ENCODE assay signal across 24 cellular contexts in the genomic region with DNA sequence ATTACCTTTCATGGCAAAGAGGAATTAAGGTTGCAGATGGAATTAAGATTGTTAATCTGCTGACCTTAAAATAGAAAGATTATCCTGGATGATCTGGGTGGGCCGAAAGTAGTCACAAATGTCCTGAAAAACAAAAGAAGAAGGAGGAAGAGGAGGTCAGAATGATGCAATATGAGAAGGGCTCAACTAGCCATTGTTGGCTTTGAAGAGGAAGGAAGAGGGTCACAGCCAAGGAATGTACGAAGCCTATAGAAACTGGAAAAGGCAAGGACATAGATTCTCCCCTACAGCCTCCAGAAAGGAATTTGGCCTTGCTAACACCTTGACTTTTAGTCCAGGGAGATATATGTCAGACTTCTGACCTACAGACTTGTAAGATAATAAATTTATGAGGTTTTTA. TPM values are rescaled to one million over a fixed set of nuclear protein-coding genes. Genes with fewer than 3 reads are reported as not detected.
DNase-seq lines count a peak whose midpoint lies in the region; ATAC-seq and TF ChIP-seq lines count a peak whose summit lies in the region.
"Had no signal": no experiment of that assay in that cellular context is flagged by ENCODE, and none has a peak within 500 bp of the region (broad histone marks: within the 10 kb centered on the region; RNA-seq: fewer than 3 reads in every experiment).

No MANE protein-coding gene starts in this region.

- H3K9ac ChIP-seq in BLaER1 treated with 17β-estradiol and CSF1 and Interleukin-3, amounts not matched to agents 10 nM and 100 nM = no peak overlapping the region
- no peak overlapping the region for H3K9ac ChIP-seq in SK-N-SH

- POLR2A ChIA-PET in SK-N-SH (lab: Yijun Ruan, JAX) = interaction anchor here (0.6 kb wide), 1 partner anchor 370 kb away, joined by 3 read pairs; no protein-coding TSS in a partner anchor

- CTCF ChIA-PET in SK-N-SH (lab: Yijun Ruan, JAX) = no interaction called here

- no peaks in the 10 kb centered on the region for H3K36me3 ChIP-seq in BLaER1 treated with 17β-estradiol and CSF1 and Interleukin-3, amounts not matched to agents 10 nM and 100 nM
- H3K36me3 ChIP-seq in SK-N-SH (replicated peaks in 1 of 2; ENCODE audit: control insufficient read depth in 1 of 2, insufficient read depth in 2 of 2, low read length in 1 of 2) = no peaks in the 10 kb centered on the region
- H3K36me3 ChIP-seq: HAP-1, MG63, SJCRH30 had no signal

- H3K79me2 ChIP-seq in SK-N-SH (ENCODE audit: insufficient read depth) = no peaks in the 10 kb centered on the region

- no peaks in the 10 kb centered on the region for H3K36me3 Mint-ChIP-seq in endothelial cell (ENCODE audit: low read depth, unreplicated experiment)
- H3K36me3 Mint-ChIP-seq in T-helper 17 cell (ENCODE audit: low read depth) = peaks cover 2% of the 10 kb centered on the region
- H3K36me3 Mint-ChIP-seq: CD4-positive, CD25-positive, alpha-beta regulatory T cell had no signal

- no peaks in the 10 kb centered on the region for H3F3A ChIP-seq in SK-N-SH (replicated peaks; ENCODE audit: insufficient read depth)

- no peaks in the 10 kb centered on the region for H3K9me3 Mint-ChIP-seq in endothelial cell (ENCODE audit: unreplicated experiment)
- H3K9me3 Mint-ChIP-seq: GM23338 had no signal

- H3K9me3 ChIP-seq in BLaER1 treated with 17β-estradiol and CSF1 and Interleukin-3, amounts not matched to agents 10 nM and 100 nM (replicated peaks in 1 of 11) = peaks cover 4 to 8% (median 7%) of the 10 kb centered on the region in 11 experiments; a peak in 14 of 22 replicates
- no peaks in the 10 kb centered on the region for H3K9me3 ChIP-seq in SK-N-SH
- no peaks in the 10 kb centered on the region for H3K9me3 ChIP-seq in T-helper 17 cell (ENCODE audit: control insufficient read depth, low read length, poor library complexity, severe bottlenecking)

- H3K4me2 ChIP-seq in BLaER1 treated with 17β-estradiol and CSF1 and Interleukin-3, amounts not matched to agents 10 nM and 100 nM = peak overlapping the region in 6 of 11 experiments; percentile 22 to 73 (median 58); a peak in 11 of 22 replicates
- no peak overlapping the region for H3K4me2 ChIP-seq in SK-N-SH
- H3K4me2 ChIP-seq: GM23338 had no signal

- TF ChIP-seq RAD21 in SK-N-SH (IDR thresholded peaks at IDR 0.05; ENCODE audit: low read length) = no peak

- H3K9me2 ChIP-seq in SK-N-SH = no peaks in the 10 kb centered on the region

- H3K27me3 ChIP-seq in BLaER1 treated with 17β-estradiol and CSF1 and Interleukin-3, amounts not matched to agents 10 nM and 100 nM = no peaks in the 10 kb centered on the region
- peaks cover 16% of the 10 kb centered on the region for H3K27me3 ChIP-seq in SK-N-SH (ENCODE audit: insufficient read depth)
- H3K27me3 ChIP-seq: SJCRH30 had no signal

- H4K20me1 ChIP-seq in BLaER1 treated with 17β-estradiol and CSF1 and Interleukin-3, amounts not matched to agents 10 nM and 100 nM = no peaks in the 10 kb centered on the region
- no peaks in the 10 kb centered on the region for H4K20me1 ChIP-seq in SK-N-SH (ENCODE audit: insufficient read depth)

- TF ChIP-seq EP300 in SK-N-SH (IDR thresholded peaks at IDR 0.05; ENCODE audit: borderline replicate concordance in 1 of 2, low read depth in 1 of 2, low read length in 1 of 2) = no peak

- H3K27ac Mint-ChIP-seq in endothelial cell (ENCODE audit: unreplicated experiment) (peak overlapping the region; percentile 74), T-helper 17 cell (no peak overlapping the region)
- H3K27ac Mint-ChIP-seq: CD4-positive, CD25-positive, alpha-beta regulatory T cell; GM23338 had no signal

- peak overlapping the region in 4 of 11 experiments; percentile 1 to 38 (median 21); a peak in 5 of 22 replicates for H3K27ac ChIP-seq in BLaER1 treated with 17β-estradiol and CSF1 and Interleukin-3, amounts not matched to agents 10 nM and 100 nM
- H3K27ac ChIP-seq in SK-N-SH (ENCODE audit: low read depth in 2 of 2, low read length in 1 of 2) = no peak overlapping the region
- H3K27ac ChIP-seq: SJCRH30 had no signal

- no peak for TF ChIP-seq CTCF in endothelial cell (IDR thresholded peaks at IDR 0.05; ENCODE audit: unreplicated experiment)
- no peak for TF ChIP-seq CTCF in SK-N-SH (IDR thresholded peaks at IDR 0.05)

- H2AFZ ChIP-seq in SK-N-SH (ENCODE audit: low read depth) = no peak overlapping the region
- H2AFZ ChIP-seq: GM23338 had no signal

- H3K27me3 Mint-ChIP-seq in endothelial cell (ENCODE audit: unreplicated experiment) (peaks cover 1% of the 10 kb centered on the region), T-helper 17 cell (peaks cover 25% of the 10 kb centered on the region)

- peaks cover 3% of the 10 kb centered on the region for H3K4me1 Mint-ChIP-seq in endothelial cell (ENCODE audit: unreplicated experiment)
- peaks cover 3% of the 10 kb centered on the region for H3K4me1 Mint-ChIP-seq in T-helper 17 cell
- H3K4me1 Mint-ChIP-seq: CD4-positive, CD25-positive, alpha-beta regulatory T cell; GM23338 had no signal

- DNase-seq in MV-4-11 (lab: John Stamatoyannopoulos, UW) (peak; percentile 71), SKM-1 treated with dmso at 0.1 percent for 144 hours (lab: John Stamatoyannopoulos, UW; ENCODE audit: unreplicated experiment) (peak; percentile 64), endothelial cell (ENCODE audit: low spot score) (no peak), SK-N-SH (no peak), T-helper 17 cell (no peak)
- DNase-seq: 8988T; CD4-positive, CD25-positive, alpha-beta regulatory T cell; DMS53; KG1; MG63; NCI-H1092 treated with DMSO at 0.1 percent for 48 hours; NCI-H1436; NCI-H187 treated with DMSO at 0.1 percent for 48 hours; NCI-H2107; NCI-H446; NCI-H524 treated with DMSO at 0.1 percent for 48 hours; SJCRH30; T-helper 1 cell had no signal

- 30% methylated on average over 2 of the region's 2 CpGs for WGBS in SK-N-SH (ENCODE audit: low lambda C conversion rate)

- H3K4me3 Mint-ChIP-seq in endothelial cell (ENCODE audit: unreplicated experiment) = no peak overlapping the region
- H3K4me3 Mint-ChIP-seq in T-helper 17 cell = no peak overlapping the region
- H3K4me3 Mint-ChIP-seq: CD4-positive, CD25-positive, alpha-beta regulatory T cell; GM23338 had no signal

- no peak overlapping the region for H3K4me3 ChIP-seq in BLaER1 treated with 17β-estradiol and CSF1 and Interleukin-3, amounts not matched to agents 10 nM and 100 nM
- H3K4me3 ChIP-seq in SK-N-SH (ENCODE audit: low read depth in 2 of 2, low read length in 1 of 2) = no peak overlapping the region
- H3K4me3 ChIP-seq: GM23338, HAP-1, MG63, SJCRH30 had no signal

- ATAC-seq in GM21529 (IDR thresholded peaks at IDR 0.05; ENCODE audit: unreplicated experiment) (no peak), GM18870 (IDR thresholded peaks at IDR 0.05; ENCODE audit: unreplicated experiment) (no peak), T-helper 17 cell (no peak)
- ATAC-seq: GM23338 had no signal

- peaks cover 0 to 25% (median 4%) of the 10 kb centered on the region in 10 experiments; a peak in 9 of 20 replicates for H3K4me1 ChIP-seq in BLaER1 treated with 17β-estradiol and CSF1 and Interleukin-3, amounts not matched to agents 10 nM and 100 nM
- H3K4me1 ChIP-seq in SK-N-SH (ENCODE audit: control insufficient read depth in 1 of 2, insufficient read depth in 2 of 2, low read depth in 1 of 2, low read length in 1 of 2) = no peaks in the 10 kb centered on the region
- H3K4me1 ChIP-seq: SJCRH30 had no signal

TF ChIP-seq in SK-N-SH, 30 proteins besides CTCF, POLR2A, EP300 and RAD21:
- no peak for TF ChIP-seq JUND (IDR thresholded peaks at IDR 0.05)
- TF ChIP-seq POLR2AphosphoS5 (IDR thresholded peaks at IDR 0.05; ENCODE audit: low read depth, low read length) = no peak
- TF ChIP-seq RFX5 (IDR thresholded peaks at IDR 0.05; ENCODE audit: low read length) = no peak
- TF ChIP-seq RCOR1 (IDR thresholded peaks at IDR 0.05; ENCODE audit: low read length) = no peak
- no peak for TF ChIP-seq IRF3 (IDR thresholded peaks at IDR 0.05; ENCODE audit: low read depth, low read length)
- TF ChIP-seq RXRA (IDR thresholded peaks at IDR 0.05; ENCODE audit: borderline replicate concordance, low read depth) = no peak
- no peak for TF ChIP-seq TCF12 (IDR thresholded peaks at IDR 0.05)

RNA-seq across cellular contexts. Expression of gene FMOD, which starts 39.4 kb away (rescaled TPM):
- total RNA-seq in endothelial cell (ENCODE audit: unreplicated experiment) (not detected), T-helper 17 cell (not detected)
- not detected in 2 replicates for polyA plus RNA-seq in SK-N-SH (2012; rRNA removed)
- polyA plus RNA-seq in SK-N-SH (2012; cell fraction: cytosol; rRNA removed) = not detected in 2 replicates
- polyA plus RNA-seq in SK-N-SH (2012; cell fraction: nucleus; rRNA removed) = 0.02 TPM in 1 of 2 replicates, not detected in the other
- total RNA-seq: CD4-positive, CD25-positive, alpha-beta regulatory T cell; G401 had no signal
- polyA plus RNA-seq: CD4-positive, CD25-positive, alpha-beta regulatory T cell had no signal

Comparison
In these comparisons a context has a peak if more than half of its experiments do, and no peak if none do; other contexts are left out.
1. DNase-seq: peak in MV-4-11 (single experiment) and SKM-1 treated with dmso at 0.1 percent for 144 hours (single experiment); none in endothelial cell (single experiment), SK-N-SH (single experiment) and T-helper 17 cell (0 of 3).